In genomic region chr6:56864171-56864616, GRCh38 we compare ENCODE assay signal across 14 cellular contexts.
A peak's percentile ranks its signal among the peaks of the same experiment; 100 is the strongest.
DNase-seq lines count a peak whose midpoint lies in the region; FAIRE-seq and TF ChIP-seq lines count a peak whose summit lies in the region.
"Had no signal": no experiment of that assay in that cellular context is flagged by ENCODE, and none has a peak within 500 bp of the region (broad histone marks: within the 10 kb centered on the region; RNA-seq: fewer than 3 reads in every experiment).

No MANE protein-coding gene starts in this region.

- WGBS in trophoblast cell (ENCODE audit: extremely low coverage, insufficient coverage, insufficient read length) = 100% methylated on average over 1 of the region's 1 CpG

- FAIRE-seq in H54 (lab: Jason Lieb, UNC) = peak; percentile 41
- FAIRE-seq: H1 had no signal

- H3K36me3 ChIP-seq in trophoblast cell (ENCODE audit: control insufficient read depth in 1 of 2, insufficient read depth in 2 of 2, low read length in 2 of 2) = no peaks in the 10 kb centered on the region
- H3K36me3 ChIP-seq: spleen had no signal

- H3K27ac ChIP-seq in epithelial cell of prostate = peak overlapping the region; percentile 41
- H3K27ac ChIP-seq in trophoblast cell (ENCODE audit: low read depth, low read length) = peak overlapping the region; percentile 51
- H3K27ac ChIP-seq in caudate nucleus (ENCODE audit: low read depth, low read length) = no peak overlapping the region

- H3K4me3 ChIP-seq in trophoblast cell (ENCODE audit: low read depth, low read length) = no peak overlapping the region
- H3K4me3 ChIP-seq: spleen had no signal

- H3K27me3 ChIP-seq in trophoblast cell (ENCODE audit: insufficient read depth, low read length) = no peaks in the 10 kb centered on the region
- H3K27me3 ChIP-seq: spleen had no signal

- H2BK5ac ChIP-seq in trophoblast cell (ENCODE audit: low read depth, low read length, poor library complexity) = no peak overlapping the region

- H3K14ac ChIP-seq in trophoblast cell (ENCODE audit: low read length) = no peak overlapping the region

- TF ChIP-seq CTCF in GM13977 (IDR thresholded peaks at IDR 0.05; ENCODE audit: extremely low read depth, insufficient read depth, missing control alignments) = no peak

- DNase-seq in H54 (ENCODE audit: insufficient read length, low spot score) (no peak), NCI-H69 (lab: John Stamatoyannopoulos, UW) (peak; percentile 77), epithelial cell of prostate (ENCODE audit: low read depth, low spot score) (no peak), trophoblast cell (no peak), amniotic stem cell (lab: John Stamatoyannopoulos, UW) (no peak), caudate nucleus (lab: John Stamatoyannopoulos, UW) (no peak), GM13977 (ENCODE audit: low spot score) (no peak)
- DNase-seq: activated B cell treated with CpG ODN at 0.5 μM for 24 hours; CD4-positive, alpha-beta T cell; cerebellar nuclear complex; GF-D8; nucleus accumbens; spleen had no signal

- H3K9me3 ChIP-seq in trophoblast cell (ENCODE audit: insufficient read depth, low read depth, low read length) = no peaks in the 10 kb centered on the region
- H3K9me3 ChIP-seq: spleen had no signal

- H3K9ac ChIP-seq in trophoblast cell (ENCODE audit: low read length) = no peak overlapping the region

- H4K12ac ChIP-seq in trophoblast cell (ENCODE audit: low read depth, low read length) = no peak overlapping the region

- in situ Hi-C loops in GM13977 (cut with MboI; ENCODE audit: low pct_unique_long_range_greater_than_20kb, low sequenced_read_pairs, unreplicated experiment) = loop anchor here (10.0 to 25.0 kb wide), 2 partner anchors 159 to 502 kb away; no protein-coding TSS in a partner anchor

- H2BK120ac ChIP-seq in trophoblast cell (ENCODE audit: insufficient read depth, low read length, poor library complexity) = no peak overlapping the region

- H2AK5ac ChIP-seq in trophoblast cell (ENCODE audit: low read length) = no peak overlapping the region

- peaks cover 1% of the 10 kb centered on the region for H3K79me1 ChIP-seq in trophoblast cell (ENCODE audit: low read length)

- no peak overlapping the region for H4K8ac ChIP-seq in trophoblast cell (ENCODE audit: low read depth, low read length)

- H2AFZ ChIP-seq in trophoblast cell (ENCODE audit: insufficient read depth, low read length, poor library complexity) = no peak overlapping the region

- H2BK12ac ChIP-seq in trophoblast cell (ENCODE audit: low read length) = no peak overlapping the region

- TF ChIP-seq POLR2A in H54 (IDR thresholded peaks at IDR 0.05; ENCODE audit: low read depth, low read length) = no peak

- H3K79me2 ChIP-seq in trophoblast cell (ENCODE audit: control insufficient read depth, insufficient read depth, low read length, poor library complexity) = no peaks in the 10 kb centered on the region

- H3K23ac ChIP-seq in trophoblast cell (ENCODE audit: low read length) = no peak overlapping the region

- H3K4ac ChIP-seq in trophoblast cell (ENCODE audit: low read depth, low read length) = no peak overlapping the region

- H3K4me2 ChIP-seq in trophoblast cell (ENCODE audit: low read length) = no peak overlapping the region

- no peak overlapping the region for H3K18ac ChIP-seq in trophoblast cell (ENCODE audit: low read length)

- peaks cover 0 to 12% of the 10 kb centered on the region in 2 experiments for H3K4me1 ChIP-seq in trophoblast cell (ENCODE audit: control insufficient read depth in 1 of 2, insufficient read depth in 2 of 2, low read length in 2 of 2)

- no peak overlapping the region for H4K91ac ChIP-seq in trophoblast cell (ENCODE audit: low read depth, low read length)
